In genomic region chr10:130656187-130656575, GRCh38 we compare ENCODE assay signal across 31 cellular contexts.
"Had no signal": no experiment of that assay in that cellular context is flagged by ENCODE, and none has a peak within 500 bp of the region (broad histone marks: within the 10 kb centered on the region; RNA-seq: fewer than 3 reads in every experiment).

No MANE protein-coding gene starts in this region.

- H3K27ac ChIP-seq: brain microvascular endothelial cell, coronary artery, dorsolateral prefrontal cortex, WERI-Rb-1 had no signal

- H3K36me3 ChIP-seq: brain microvascular endothelial cell, WERI-Rb-1 had no signal

- H3K4me1 Mint-ChIP-seq: activated B cell treated with CpG ODN at 0.5 μM for 24 hours; activated T-helper 17 cell treated with anti-CD3 and anti-CD28 coated beads, Interleukin-2, amount 50 U/mL, for 72 hours; central memory CD8-positive, alpha-beta T cell; T-cell had no signal

- H3K4me3 Mint-ChIP-seq: activated B cell treated with CpG ODN at 0.5 μM for 24 hours; activated CD8-positive, alpha-beta T cell treated with anti-CD3 and anti-CD28 coated beads for 36 hours; activated naive CD8-positive, alpha-beta T cell; activated T-cell treated with anti-CD3 and anti-CD28 coated beads, Interleukin-2, amount 50 U/mL, for 4 hours; activated T-helper 17 cell treated with anti-CD3 and anti-CD28 coated beads, Interleukin-2, amount 50 U/mL, for 72 hours; central memory CD8-positive, alpha-beta T cell; dendritic cell treated with granulocyte-macrophage colony-stimulating factor and Interleukin-4, amounts not matched to agents 40 ng/mL and 50 ng/mL, for 4 days; endodermal cell; T-cell; T-helper 1 cell treated with Interleukin-12 subunit alpha and Interleukin-12 subunit beta and Interleukin-4 antibody, amounts not matched to agents 30 μg/mL and 1 μg/mL, for 36 hours; T-helper 2 cell treated with Interferon-gamma antibody and Interleukin-4, amounts not matched to agents 5 μg/mL and 100 μg/mL, for 36 hours had no signal

- H3K4me3 ChIP-seq: coronary artery, dorsolateral prefrontal cortex had no signal

- ATAC-seq: activated CD4-positive, CD25-positive, alpha-beta regulatory T cell treated with anti-CD3 and anti-CD28 coated beads, Interleukin-2, amount 50 U/mL, for 24 hours; activated CD8-positive, alpha-beta T cell treated with anti-CD3 and anti-CD28 coated beads for 36 hours; activated T-cell treated with anti-CD3 and anti-CD28 coated beads, Interleukin-2, amount 50 U/mL, for 4 hours; activated T-helper 17 cell treated with anti-CD3 and anti-CD28 coated beads, Interleukin-2, amount 50 U/mL, for 72 hours; esophagus mucosa; T-cell had no signal

- H3K27ac Mint-ChIP-seq: activated B cell treated with CpG ODN at 0.5 μM for 24 hours; activated CD8-positive, alpha-beta T cell treated with anti-CD3 and anti-CD28 coated beads for 36 hours; activated naive CD8-positive, alpha-beta T cell; activated T-helper 17 cell treated with anti-CD3 and anti-CD28 coated beads, Interleukin-2, amount 50 U/mL, for 72 hours; dendritic cell treated with granulocyte-macrophage colony-stimulating factor and Interleukin-4, amounts not matched to agents 40 ng/mL and 50 ng/mL, for 4 days; endodermal cell; T-cell; T-helper 1 cell treated with Interleukin-12 subunit alpha and Interleukin-12 subunit beta and Interleukin-4 antibody, amounts not matched to agents 30 μg/mL and 1 μg/mL, for 36 hours; T-helper 2 cell treated with Interferon-gamma antibody and Interleukin-4, amounts not matched to agents 5 μg/mL and 100 μg/mL, for 36 hours had no signal

- H3K36me3 Mint-ChIP-seq: activated naive CD8-positive, alpha-beta T cell; T-cell had no signal

- DNase-seq: activated B cell treated with CpG ODN at 0.5 μM for 24 hours; activated CD4-positive, alpha-beta T cell treated with anti-CD3 and anti-CD28 coated beads for 48 hours; activated CD4-positive, alpha-beta T cell treated with anti-CD3 and anti-CD28 coated beads, Interleukin-2, amount 50 U/mL, for 1 hour; activated CD4-positive, alpha-beta T cell treated with anti-CD3 and anti-CD28 coated beads, Interleukin-2, amount 50 U/mL, for 48 hours; activated CD8-positive, alpha-beta memory T cell treated with anti-CD3 and anti-CD28 coated beads for 24 hours; activated CD8-positive, alpha-beta T cell treated with anti-CD3 and anti-CD28 coated beads for 36 hours; activated effector memory CD4-positive, alpha-beta T cell treated with Interleukin-2 at 50 U/mL for 16 hours; activated gamma-delta T cell treated with Interleukin-2 at 50 U/mL for 16 hours; activated naive CD4-positive, alpha-beta T cell treated with anti-CD3 and anti-CD28 coated beads, Interleukin-2, amount 50 U/mL, for 16 hours; activated naive CD4-positive, alpha-beta T cell treated with Interleukin-2 at 50 U/mL for 16 hours; activated T-cell treated with anti-CD3 and anti-CD28 coated beads, Interleukin-2, amount 50 U/mL, for 4 hours; amniotic stem cell; anterior cingulate cortex; brain microvascular endothelial cell; dorsolateral prefrontal cortex; effector memory CD4-positive, alpha-beta T cell; endodermal cell; foreskin fibroblast; SW 1271; T-cell; T1000; WERI-Rb-1 had no signal

- H3K27me3 ChIP-seq: brain microvascular endothelial cell had no signal

- H3K27me3 Mint-ChIP-seq: activated B cell treated with CpG ODN at 0.5 μM for 24 hours; activated CD8-positive, alpha-beta T cell treated with anti-CD3 and anti-CD28 coated beads for 36 hours; activated naive CD8-positive, alpha-beta T cell; activated T-helper 17 cell treated with anti-CD3 and anti-CD28 coated beads, Interleukin-2, amount 50 U/mL, for 72 hours; central memory CD8-positive, alpha-beta T cell; T-cell had no signal
